Comparison of ENCODE assay signal across 8 cellular contexts in genomic region chr7:86814980-86815379, GRCh38.
DNase-seq lines count a peak whose midpoint lies in the region; ATAC-seq, FAIRE-seq and TF ChIP-seq lines count a peak whose summit lies in the region.

No MANE protein-coding gene starts in this region.

- no peak overlapping the region for H3K4me3 ChIP-seq in pancreas
- no peak overlapping the region for H3K4me3 ChIP-seq in colonic mucosa
- no peak overlapping the region for H3K4me3 ChIP-seq in effector memory CD4-positive, alpha-beta T cell (ENCODE audit: insufficient read depth, low read depth, low read length, poor library complexity, severe bottlenecking)

- H3K27me3 ChIP-seq in pancreas (no peaks in the 10 kb centered on the region), colonic mucosa (no peaks in the 10 kb centered on the region)
- no peaks in the 10 kb centered on the region for H3K27me3 ChIP-seq in effector memory CD4-positive, alpha-beta T cell (replicated peaks; ENCODE audit: control insufficient read depth, insufficient read depth, low read length, poor library complexity, severe bottlenecking)

- H3K9me3 ChIP-seq in pancreas (no peaks in the 10 kb centered on the region), colonic mucosa (no peaks in the 10 kb centered on the region)
- no peaks in the 10 kb centered on the region for H3K9me3 ChIP-seq in effector memory CD4-positive, alpha-beta T cell (ENCODE audit: control insufficient read depth, low read length)

- 16 to 23% methylated on average over 4 of the region's 4 CpGs for WGBS in pancreas, 2 donors

- peak; percentile 20 for DNase-seq in NCI-H2029 (lab: John Stamatoyannopoulos, UW)
- DNase-seq in cerebellar cortex (ENCODE audit: low spot score), result peak; percentile 18
- no peak for DNase-seq in pancreas
- DNase-seq in GM19239 (ENCODE audit: insufficient read length, low spot score), result no peak
- DNase-seq in colonic mucosa, result no peak
- DNase-seq in effector memory CD4-positive, alpha-beta T cell, result no peak

- FAIRE-seq in pancreas (lab: Jason Lieb, UNC), result no peak
- FAIRE-seq in GM19239 (lab: Jason Lieb, UNC), result no peak

- intact Hi-C loops in pancreas (cut with DNase I) (no loop called here), colonic mucosa (cut with DNase I) (no loop called here)

- H3K4me1 ChIP-seq in pancreas, result no peaks in the 10 kb centered on the region
- H3K4me1 ChIP-seq in colonic mucosa, result no peaks in the 10 kb centered on the region
- no peaks in the 10 kb centered on the region for H3K4me1 ChIP-seq in effector memory CD4-positive, alpha-beta T cell (ENCODE audit: control insufficient read depth, insufficient read depth, low read length, poor library complexity, severe bottlenecking)

- H3K27ac ChIP-seq in 22Rv1 (no peak overlapping the region), pancreas (no peak overlapping the region), colonic mucosa (no peak overlapping the region)
- H3K27ac ChIP-seq in effector memory CD4-positive, alpha-beta T cell (ENCODE audit: insufficient read depth, low read length, poor library complexity, severe bottlenecking), result no peak overlapping the region

- TF ChIP-seq CTCF in 22Rv1 (IDR thresholded peaks at IDR 0.05) (peak; percentile 76), pancreas (IDR thresholded peaks at IDR 0.05) (peak in 3 of 4 donors; percentile 9 to 32 (median 21)), colonic mucosa (IDR thresholded peaks at IDR 0.05) (no peak)

- no peak overlapping the region for H3K9ac ChIP-seq in colonic mucosa (ENCODE audit: low read depth in 2 of 2, low read length in 2 of 2)

- H3K36me3 ChIP-seq in pancreas (no peaks in the 10 kb centered on the region), colonic mucosa (no peaks in the 10 kb centered on the region)
- no peaks in the 10 kb centered on the region for H3K36me3 ChIP-seq in effector memory CD4-positive, alpha-beta T cell (ENCODE audit: control insufficient read depth, insufficient read depth, low read length)

- ATAC-seq in GM18858 (IDR thresholded peaks at IDR 0.05; ENCODE audit: unreplicated experiment) (peak; percentile 47), pancreas (peak in 2 of 4 donors; percentile 31 to 40)

Comparison
In these comparisons a context has a peak if more than half of its experiments do, and no peak if none do; other contexts are left out.
1. DNase-seq: peak in NCI-H2029 (single experiment) and cerebellar cortex (single experiment); none in pancreas (0 of 6), GM19239 (single experiment), colonic mucosa (single experiment) and effector memory CD4-positive, alpha-beta T cell (0 of 3).